ENCODE assay signal across 33 cellular contexts in the genomic region with DNA sequence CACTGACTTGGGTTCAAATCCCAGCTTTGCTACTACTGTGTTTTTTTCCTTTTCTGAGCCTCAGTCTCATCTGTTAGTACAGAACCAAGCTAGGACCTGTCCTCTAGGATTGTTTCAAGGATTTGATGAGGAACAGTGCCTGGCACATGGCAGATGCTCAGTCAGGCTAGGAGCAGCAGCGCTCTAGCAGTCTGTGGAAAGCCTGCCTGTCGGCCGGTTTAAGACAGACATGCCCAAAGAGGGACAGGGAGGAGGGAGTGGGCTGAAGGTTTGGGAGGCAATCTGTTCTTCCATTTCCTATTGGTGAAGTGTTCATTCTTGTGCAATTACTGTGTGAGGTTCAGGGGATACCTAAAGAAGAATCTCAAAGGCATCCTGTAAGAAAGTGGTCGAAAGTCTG. TPM values are rescaled to one million over a fixed set of nuclear protein-coding genes. Genes with fewer than 3 reads are reported as not detected.
"Had no signal": no experiment of that assay in that cellular context is flagged by ENCODE, and none has a peak within 500 bp of the region (broad histone marks: within the 10 kb centered on the region; RNA-seq: fewer than 3 reads in every experiment).

No MANE protein-coding gene starts in this region.

- H3K36me3 Mint-ChIP-seq: activated naive CD8-positive, alpha-beta T cell treated with anti-CD3 and anti-CD28 coated beads for 36 hours; T-cell had no signal

- H3K27me3 Mint-ChIP-seq: activated CD8-positive, alpha-beta memory T cell treated with anti-CD3 and anti-CD28 coated beads, Interleukin-2, amount 10 ng/mL, durations not matched to agents 7 days and 5 days; activated naive CD8-positive, alpha-beta T cell treated with anti-CD3 and anti-CD28 coated beads for 36 hours had no signal

- H3K27ac Mint-ChIP-seq: activated CD4-positive, alpha-beta memory T cell treated with anti-CD3 and anti-CD28 coated beads, Interleukin-2, amount 10 ng/mL, durations not matched to agents 7 days and 5 days; activated CD8-positive, alpha-beta memory T cell treated with anti-CD3 and anti-CD28 coated beads, Interleukin-2, amount 10 ng/mL, durations not matched to agents 7 days and 5 days; activated naive CD8-positive, alpha-beta T cell treated with anti-CD3 and anti-CD28 coated beads for 36 hours; T-cell had no signal

- H3K9me3 Mint-ChIP-seq: activated CD4-positive, alpha-beta memory T cell treated with anti-CD3 and anti-CD28 coated beads, Interleukin-2, amount 10 ng/mL, durations not matched to agents 7 days and 5 days; activated naive CD8-positive, alpha-beta T cell treated with anti-CD3 and anti-CD28 coated beads for 36 hours; central memory CD8-positive, alpha-beta T cell; T-cell had no signal

- H3K4me3 Mint-ChIP-seq: activated CD4-positive, alpha-beta memory T cell treated with anti-CD3 and anti-CD28 coated beads, Interleukin-2, amount 10 ng/mL, durations not matched to agents 7 days and 5 days; activated CD8-positive, alpha-beta memory T cell treated with anti-CD3 and anti-CD28 coated beads, Interleukin-2, amount 10 ng/mL, durations not matched to agents 7 days and 5 days; activated naive CD8-positive, alpha-beta T cell treated with anti-CD3 and anti-CD28 coated beads for 36 hours; central memory CD8-positive, alpha-beta T cell; T-cell had no signal

- DNase-seq: activated CD4-positive, alpha-beta memory T cell treated with anti-CD3 and anti-CD28 coated beads, Interleukin-2, amount 10 ng/mL, durations not matched to agents 7 days and 5 days; activated CD4-positive, alpha-beta T cell treated with anti-CD3 and anti-CD28 coated beads for 1 hour; activated CD4-positive, alpha-beta T cell treated with anti-CD3 and anti-CD28 coated beads for 48 hours; activated CD4-positive, CD25-positive, alpha-beta regulatory T cell; activated CD8-positive, alpha-beta memory T cell treated with anti-CD3 and anti-CD28 coated beads for 24 hours; activated CD8-positive, alpha-beta memory T cell treated with anti-CD3 and anti-CD28 coated beads, Interleukin-2, amount 10 ng/mL, durations not matched to agents 7 days and 5 days; activated CD8-positive, alpha-beta memory T cell treated with anti-CD3 and anti-CD28 coated beads, Interleukin-2, amount 50 U/mL, for 48 hours; activated effector memory CD4-positive, alpha-beta T cell treated with Interleukin-2 at 50 U/mL for 16 hours; activated naive CD4-positive, alpha-beta T cell treated with anti-CD3 and anti-CD28 coated beads, Interleukin-2, amount 50 U/mL, for 16 hours; activated naive CD8-positive, alpha-beta T cell treated with anti-CD3 and anti-CD28 coated beads for 36 hours; activated T-cell treated with anti-CD3 and anti-CD28 coated beads, Interleukin-2, amount 50 U/mL, for 48 hours; amniotic stem cell; aorta; NCI-H1092 treated with DMSO at 0.1 percent for 48 hours; NCI-H1417; NCI-H146; NCI-H187; NCI-H2081 treated with DMSO at 0.1 percent for 48 hours; NCI-H510A; NCI-H69; NK-92 treated with Interleukin-12 subunit alpha and Interleukin-12 subunit beta, amount 100 ng/mL, for 24 hours; PC-3; Peyer's patch; RPMI8226; SHP77 treated with DMSO at 0.1 percent for 48 hours; T-cell; T-helper 2 cell; T-helper 9 cell had no signal

- ATAC-seq: activated CD8-positive, alpha-beta memory T cell treated with anti-CD3 and anti-CD28 coated beads, Interleukin-2, amount 10 ng/mL, durations not matched to agents 7 days and 5 days; K562; PC-3; SK-N-SH treated with all-trans-retinoic acid at 6 μM for 48 hours; T-cell had no signal

- H3K9me3 ChIP-seq: Peyer's patch, SJSA1 had no signal

- H3K4me1 Mint-ChIP-seq: T-cell had no signal

RNA-seq across cellular contexts. Expression of gene RGMA, which starts 35.1 kb away (rescaled TPM):
- total RNA-seq: M059J had no signal
